ENCODE assay signal across 8 cellular contexts in genomic region chr17:58632324-58633314, GRCh38. TPM values are rescaled to one million over a fixed set of nuclear protein-coding genes. Genes with fewer than 3 reads are reported as not detected.
A peak's percentile ranks its signal among the peaks of the same experiment; 100 is the strongest.
DNase-seq lines count a peak whose midpoint lies in the region; ATAC-seq and TF ChIP-seq lines count a peak whose summit lies in the region.

No MANE protein-coding gene starts in this region.

- TF ChIP-seq CTCF in fibroblast of pulmonary artery (IDR thresholded peaks at IDR 0.05; ENCODE audit: low read length, missing control alignments), result no peak

- DNase-seq in H7, result no peak
- peak; percentile 61 for DNase-seq in SK-N-DZ (ENCODE audit: low spot score)
- DNase-seq in fibroblast of pulmonary artery (ENCODE audit: low read depth), result no peak
- no peak for DNase-seq in sciatic nerve (ENCODE audit: low spot score)
- DNase-seq in NCI-H446 treated with DMSO at 0.1 percent for 48 hours (lab: John Stamatoyannopoulos, UW), result no peak
- DNase-seq in putamen (ENCODE audit: low spot score), result no peak
- no peak for DNase-seq in iPS-NIHi7 (ENCODE audit: extremely low spot score)
- no peak for DNase-seq in activated naive CD4-positive, alpha-beta T cell treated with Interleukin-2 at 50 U/mL for 16 hours

- H3K27me3 ChIP-seq in H7 (ENCODE audit: control insufficient read depth, insufficient read depth, low read length), result no peaks in the 10 kb centered on the region

- peak overlapping the region; percentile 25 for H3K4me3 ChIP-seq in H7 (ENCODE audit: insufficient read depth, low read depth, low read length)
- peak overlapping the region; percentile 52 for H3K4me3 ChIP-seq in fibroblast of pulmonary artery (replicated peaks; ENCODE audit: low read depth, low read length)

- ATAC-seq in sciatic nerve, result peak; percentile 2

- H3K36me3 ChIP-seq in H7 (replicated peaks; ENCODE audit: control insufficient read depth, insufficient read depth, low read length), result no peaks in the 10 kb centered on the region

- intact Hi-C loops in sciatic nerve (cut with DNase I), result no loop called here

RNA-seq across cellular contexts. Expression of gene TEX14, which starts 59.2 kb away (rescaled TPM):
- 0.33 and 0.80 TPM in 2 replicates for total RNA-seq in H7 (2014; rRNA removed; shearing (Covaris generic))
- 16.8 and 17.5 TPM in 2 replicates for polyA plus RNA-seq in SK-N-DZ (2014; cell fraction: cytosol; rRNA removed)
- polyA plus RNA-seq in SK-N-DZ (2014; cell fraction: nucleus; rRNA removed), result 21.6 and 30.1 TPM in 2 replicates
- 0.76 TPM for total RNA-seq in sciatic nerve

RNA-seq across cellular contexts. Expression of gene RAD51C, which starts 59.8 kb away (rescaled TPM):
- 16.5 and 19.3 TPM in 2 replicates for total RNA-seq in H7 (2014; rRNA removed; shearing (Covaris generic))
- polyA plus RNA-seq in SK-N-DZ (2014; cell fraction: cytosol; rRNA removed), result 233 and 300 TPM in 2 replicates
- 114 and 162 TPM in 2 replicates for polyA plus RNA-seq in SK-N-DZ (2014; cell fraction: nucleus; rRNA removed)
- total RNA-seq in sciatic nerve, result 27.8 TPM
